ENCODE assay signal across 25 cellular contexts in genomic region chr4:57193164-57193810, GRCh38.
"Had no signal": no experiment of that assay in that cellular context is flagged by ENCODE, and none has a peak within 500 bp of the region (broad histone marks: within the 10 kb centered on the region; RNA-seq: fewer than 3 reads in every experiment).

No MANE protein-coding gene starts in this region.

- H3K4me3 ChIP-seq: adrenal gland, ascending aorta, gastrocnemius medialis, thoracic aorta had no signal

- H2AFZ ChIP-seq: parathyroid adenoma had no signal

- H3K36me3 Mint-ChIP-seq: activated naive CD8-positive, alpha-beta T cell; natural killer cell treated with Interleukin-12 subunit alpha and Interleukin-12 subunit beta and Interleukin-15 and Interleukin-18, amount 100 ng/mL, for 72 hours had no signal

- H3K36me3 ChIP-seq: adrenal gland, ascending aorta, gastrocnemius medialis, thoracic aorta had no signal

- DNase-seq: activated B cell treated with CpG ODN at 0.5 μM for 24 hours; activated CD4-positive, alpha-beta T cell treated with anti-CD3 and anti-CD28 coated beads for 36 hours; activated CD4-positive, alpha-beta T cell treated with anti-CD3 and anti-CD28 coated beads, Interleukin-2, amount 50 U/mL, for 4 hours; activated CD8-positive, alpha-beta memory T cell treated with anti-CD3 and anti-CD28 coated beads for 24 hours; activated CD8-positive, alpha-beta memory T cell treated with anti-CD3 and anti-CD28 coated beads, Interleukin-2, amount 50 U/mL, for 4 hours; activated naive CD4-positive, alpha-beta T cell; activated T-cell treated with anti-CD3 and anti-CD28 coated beads, Interleukin-2, amount 50 U/mL, for 24 hours; adrenal gland; effector memory CD4-positive, alpha-beta T cell; gastrocnemius medialis; hippocampal formation; mesenchymal stem cell; stimulated activated CD4-positive, alpha-beta T cell treated with anti-CD3 and anti-CD28 coated beads, Interleukin-2, amount 100 ng/mL, for 48 hours; stimulated activated CD8-positive, alpha-beta memory T cell treated with anti-CD3 and anti-CD28 coated beads, Interleukin-4, amount 100 ng/mL, for 48 hours; stimulated activated naive B cell treated with anti-CD40 and anti-IgM and Interleukin-4, amounts not matched to agents 10 μg/mL and 1 μg/mL and 100 μg/mL, for 72 hours; T-helper 1 cell had no signal

- H3K9ac ChIP-seq: parathyroid adenoma had no signal

- H3K4me1 Mint-ChIP-seq: activated B cell treated with CpG ODN at 0.5 μM for 24 hours; activated T-helper 17 cell treated with anti-CD3 and anti-CD28 coated beads, Interleukin-2, amount 50 U/mL, for 72 hours; central memory CD8-positive, alpha-beta T cell had no signal

- H3K9me3 ChIP-seq: adrenal gland, ascending aorta, gastrocnemius medialis, thoracic aorta had no signal

- H3K4me3 Mint-ChIP-seq: activated B cell treated with CpG ODN at 0.5 μM for 24 hours; activated CD4-positive, alpha-beta T cell treated with anti-CD3 and anti-CD28 coated beads for 36 hours; activated naive CD8-positive, alpha-beta T cell; activated T-cell treated with anti-CD3 and anti-CD28 coated beads, Interleukin-2, amount 50 U/mL, for 24 hours; activated T-helper 17 cell treated with anti-CD3 and anti-CD28 coated beads, Interleukin-2, amount 50 U/mL, for 72 hours; central memory CD8-positive, alpha-beta T cell; natural killer cell treated with Interleukin-12 subunit alpha and Interleukin-12 subunit beta and Interleukin-15 and Interleukin-18, amount 100 ng/mL, for 72 hours; stimulated activated naive B cell treated with anti-CD40 and anti-IgM and Interleukin-4, amounts not matched to agents 10 μg/mL and 1 μg/mL and 100 μg/mL, for 72 hours had no signal

- H3K27me3 ChIP-seq: ascending aorta, gastrocnemius medialis had no signal

- H3K27ac ChIP-seq: adrenal gland, ascending aorta, gastrocnemius medialis, parathyroid adenoma, thoracic aorta had no signal

- H3K79me2 ChIP-seq: parathyroid adenoma had no signal

- H3K4me1 ChIP-seq: adrenal gland, ascending aorta, gastrocnemius medialis, parathyroid adenoma had no signal

- H3K9me3 Mint-ChIP-seq: activated B cell treated with CpG ODN at 0.5 μM for 24 hours; activated T-cell treated with anti-CD3 and anti-CD28 coated beads, Interleukin-2, amount 50 U/mL, for 24 hours; activated T-helper 17 cell treated with anti-CD3 and anti-CD28 coated beads, Interleukin-2, amount 50 U/mL, for 72 hours; central memory CD8-positive, alpha-beta T cell; natural killer cell treated with Interleukin-12 subunit alpha and Interleukin-12 subunit beta and Interleukin-15 and Interleukin-18, amount 100 ng/mL, for 72 hours had no signal

- H3K27ac Mint-ChIP-seq: activated B cell treated with CpG ODN at 0.5 μM for 24 hours; activated CD4-positive, alpha-beta T cell treated with anti-CD3 and anti-CD28 coated beads for 36 hours; activated naive CD8-positive, alpha-beta T cell; activated T-cell treated with anti-CD3 and anti-CD28 coated beads, Interleukin-2, amount 50 U/mL, for 24 hours; activated T-helper 17 cell treated with anti-CD3 and anti-CD28 coated beads, Interleukin-2, amount 50 U/mL, for 72 hours; natural killer cell treated with Interleukin-12 subunit alpha and Interleukin-12 subunit beta and Interleukin-15 and Interleukin-18, amount 100 ng/mL, for 72 hours; stimulated activated naive B cell treated with anti-CD40 and anti-IgM and Interleukin-4, amounts not matched to agents 10 μg/mL and 1 μg/mL and 100 μg/mL, for 72 hours had no signal

- ATAC-seq: activated CD4-positive, alpha-beta T cell treated with anti-CD3 and anti-CD28 coated beads for 36 hours; activated T-helper 17 cell treated with anti-CD3 and anti-CD28 coated beads, Interleukin-2, amount 50 U/mL, for 72 hours; esophagus mucosa; gastrocnemius medialis; natural killer cell treated with Interleukin-12 subunit alpha and Interleukin-12 subunit beta and Interleukin-15 and Interleukin-18, amount 100 ng/mL, for 72 hours; sciatic nerve; stimulated activated naive B cell treated with anti-CD40 and anti-IgM and Interleukin-4, amounts not matched to agents 10 μg/mL and 1 μg/mL and 100 μg/mL, for 72 hours had no signal
